In the genomic region with DNA sequence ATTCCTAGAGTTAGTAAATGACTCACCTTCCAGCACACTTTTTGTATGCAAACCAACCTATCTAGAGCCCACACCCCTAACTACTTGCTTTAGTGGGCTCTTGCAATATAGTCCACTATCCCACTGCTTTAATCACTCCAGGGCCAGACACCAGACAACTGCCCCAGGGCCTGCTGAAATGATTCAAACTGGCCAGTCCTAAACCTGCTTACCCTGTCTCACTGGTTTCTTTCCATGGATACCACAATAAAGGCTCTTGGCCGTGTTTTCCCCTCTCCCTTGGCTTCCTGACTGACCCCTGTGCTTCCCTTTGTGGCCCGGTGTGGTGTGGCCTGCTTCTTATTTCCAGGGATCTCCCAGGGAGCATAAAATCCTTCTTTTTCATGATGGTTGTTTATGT, we compare ENCODE assay signal across 1 cellular context.
TF ChIP-seq lines count a peak whose summit lies in the region.

No MANE protein-coding gene starts in this region.

TF ChIP-seq in GM23338, 12 proteins besides CTCF, POLR2A, EP300 and RAD21 (continued from another document):
- TF ChIP-seq, protein P1, sequence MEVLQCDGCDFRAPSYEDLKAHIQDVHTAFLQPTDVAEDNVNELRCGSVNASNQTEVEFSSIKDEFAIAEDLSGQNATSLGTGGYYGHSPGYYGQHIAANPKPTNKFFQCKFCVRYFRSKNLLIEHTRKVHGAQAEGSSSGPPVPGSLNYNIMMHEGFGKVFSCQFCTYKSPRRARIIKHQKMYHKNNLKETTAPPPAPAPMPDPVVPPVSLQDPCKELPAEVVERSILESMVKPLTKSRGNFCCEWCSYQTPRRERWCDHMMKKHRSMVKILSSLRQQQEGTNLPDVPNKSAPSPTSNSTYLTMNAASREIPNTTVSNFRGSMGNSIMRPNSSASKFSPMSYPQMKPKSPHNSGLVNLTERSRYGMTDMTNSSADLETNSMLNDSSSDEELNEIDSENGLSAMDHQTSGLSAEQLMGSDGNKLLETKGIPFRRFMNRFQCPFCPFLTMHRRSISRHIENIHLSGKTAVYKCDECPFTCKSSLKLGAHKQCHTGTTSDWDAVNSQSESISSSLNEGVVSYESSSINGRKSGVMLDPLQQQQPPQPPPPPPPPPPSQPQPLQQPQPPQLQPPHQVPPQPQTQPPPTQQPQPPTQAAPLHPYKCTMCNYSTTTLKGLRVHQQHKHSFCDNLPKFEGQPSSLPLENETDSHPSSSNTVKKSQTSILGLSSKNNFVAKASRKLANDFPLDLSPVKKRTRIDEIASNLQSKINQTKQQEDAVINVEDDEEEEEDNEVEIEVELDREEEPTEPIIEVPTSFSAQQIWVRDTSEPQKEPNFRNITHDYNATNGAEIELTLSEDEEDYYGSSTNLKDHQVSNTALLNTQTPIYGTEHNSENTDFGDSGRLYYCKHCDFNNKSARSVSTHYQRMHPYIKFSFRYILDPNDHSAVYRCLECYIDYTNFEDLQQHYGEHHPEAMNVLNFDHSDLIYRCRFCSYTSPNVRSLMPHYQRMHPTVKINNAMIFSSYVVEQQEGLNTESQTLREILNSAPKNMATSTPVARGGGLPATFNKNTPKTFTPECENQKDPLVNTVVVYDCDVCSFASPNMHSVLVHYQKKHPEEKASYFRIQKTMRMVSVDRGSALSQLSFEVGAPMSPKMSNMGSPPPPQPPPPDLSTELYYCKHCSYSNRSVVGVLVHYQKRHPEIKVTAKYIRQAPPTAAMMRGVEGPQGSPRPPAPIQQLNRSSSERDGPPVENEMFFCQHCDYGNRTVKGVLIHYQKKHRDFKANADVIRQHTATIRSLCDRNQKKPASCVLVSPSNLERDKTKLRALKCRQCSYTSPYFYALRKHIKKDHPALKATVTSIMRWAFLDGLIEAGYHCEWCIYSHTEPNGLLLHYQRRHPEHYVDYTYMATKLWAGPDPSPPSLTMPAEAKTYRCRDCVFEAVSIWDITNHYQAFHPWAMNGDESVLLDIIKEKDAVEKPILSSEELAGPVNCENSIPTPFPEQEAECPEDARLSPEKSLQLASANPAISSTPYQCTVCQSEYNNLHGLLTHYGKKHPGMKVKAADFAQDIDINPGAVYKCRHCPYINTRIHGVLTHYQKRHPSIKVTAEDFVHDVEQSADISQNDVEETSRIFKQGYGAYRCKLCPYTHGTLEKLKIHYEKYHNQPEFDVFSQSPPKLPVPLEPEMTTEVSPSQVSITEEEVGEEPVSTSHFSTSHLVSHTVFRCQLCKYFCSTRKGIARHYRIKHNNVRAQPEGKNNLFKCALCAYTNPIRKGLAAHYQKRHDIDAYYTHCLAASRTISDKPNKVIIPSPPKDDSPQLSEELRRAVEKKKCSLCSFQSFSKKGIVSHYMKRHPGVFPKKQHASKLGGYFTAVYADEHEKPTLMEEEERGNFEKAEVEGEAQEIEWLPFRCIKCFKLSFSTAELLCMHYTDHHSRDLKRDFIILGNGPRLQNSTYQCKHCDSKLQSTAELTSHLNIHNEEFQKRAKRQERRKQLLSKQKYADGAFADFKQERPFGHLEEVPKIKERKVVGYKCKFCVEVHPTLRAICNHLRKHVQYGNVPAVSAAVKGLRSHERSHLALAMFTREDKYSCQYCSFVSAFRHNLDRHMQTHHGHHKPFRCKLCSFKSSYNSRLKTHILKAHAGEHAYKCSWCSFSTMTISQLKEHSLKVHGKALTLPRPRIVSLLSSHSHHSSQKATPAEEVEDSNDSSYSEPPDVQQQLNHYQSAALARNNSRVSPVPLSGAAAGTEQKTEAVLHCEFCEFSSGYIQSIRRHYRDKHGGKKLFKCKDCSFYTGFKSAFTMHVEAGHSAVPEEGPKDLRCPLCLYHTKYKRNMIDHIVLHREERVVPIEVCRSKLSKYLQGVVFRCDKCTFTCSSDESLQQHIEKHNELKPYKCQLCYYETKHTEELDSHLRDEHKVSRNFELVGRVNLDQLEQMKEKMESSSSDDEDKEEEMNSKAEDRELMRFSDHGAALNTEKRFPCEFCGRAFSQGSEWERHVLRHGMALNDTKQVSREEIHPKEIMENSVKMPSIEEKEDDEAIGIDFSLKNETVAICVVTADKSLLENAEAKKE (CRISPR knock-in tag; IDR thresholded peaks at IDR 0.05), result no peak
- TF ChIP-seq EZH2phosphoT487 (IDR thresholded peaks at IDR 0.05; ENCODE audit: unreplicated experiment) (no peak), POLR2AphosphoS5 (IDR thresholded peaks at IDR 0.05; ENCODE audit: low read depth) (no peak), JUNB (IDR thresholded peaks at IDR 0.05; ENCODE audit: unreplicated experiment) (no peak), ZNF114 (CRISPR knock-in tag; IDR thresholded peaks at IDR 0.05) (no peak), CREB1 (CRISPR knock-in tag; IDR thresholded peaks at IDR 0.05; ENCODE audit: low read depth) (no peak), EZH2 (IDR thresholded peaks at IDR 0.05; ENCODE audit: low read depth, unreplicated experiment) (no peak), NANOG (IDR thresholded peaks at IDR 0.05; ENCODE audit: borderline replicate concordance) (no peak), STAT1 (IDR thresholded peaks at IDR 0.05; ENCODE audit: unreplicated experiment) (no peak)
- TF ChIP-seq, protein P2, sequence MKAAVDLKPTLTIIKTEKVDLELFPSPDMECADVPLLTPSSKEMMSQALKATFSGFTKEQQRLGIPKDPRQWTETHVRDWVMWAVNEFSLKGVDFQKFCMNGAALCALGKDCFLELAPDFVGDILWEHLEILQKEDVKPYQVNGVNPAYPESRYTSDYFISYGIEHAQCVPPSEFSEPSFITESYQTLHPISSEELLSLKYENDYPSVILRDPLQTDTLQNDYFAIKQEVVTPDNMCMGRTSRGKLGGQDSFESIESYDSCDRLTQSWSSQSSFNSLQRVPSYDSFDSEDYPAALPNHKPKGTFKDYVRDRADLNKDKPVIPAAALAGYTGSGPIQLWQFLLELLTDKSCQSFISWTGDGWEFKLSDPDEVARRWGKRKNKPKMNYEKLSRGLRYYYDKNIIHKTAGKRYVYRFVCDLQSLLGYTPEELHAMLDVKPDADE (IDR thresholded peaks at IDR 0.05), result no peak
- TF ChIP-seq, protein P3, sequence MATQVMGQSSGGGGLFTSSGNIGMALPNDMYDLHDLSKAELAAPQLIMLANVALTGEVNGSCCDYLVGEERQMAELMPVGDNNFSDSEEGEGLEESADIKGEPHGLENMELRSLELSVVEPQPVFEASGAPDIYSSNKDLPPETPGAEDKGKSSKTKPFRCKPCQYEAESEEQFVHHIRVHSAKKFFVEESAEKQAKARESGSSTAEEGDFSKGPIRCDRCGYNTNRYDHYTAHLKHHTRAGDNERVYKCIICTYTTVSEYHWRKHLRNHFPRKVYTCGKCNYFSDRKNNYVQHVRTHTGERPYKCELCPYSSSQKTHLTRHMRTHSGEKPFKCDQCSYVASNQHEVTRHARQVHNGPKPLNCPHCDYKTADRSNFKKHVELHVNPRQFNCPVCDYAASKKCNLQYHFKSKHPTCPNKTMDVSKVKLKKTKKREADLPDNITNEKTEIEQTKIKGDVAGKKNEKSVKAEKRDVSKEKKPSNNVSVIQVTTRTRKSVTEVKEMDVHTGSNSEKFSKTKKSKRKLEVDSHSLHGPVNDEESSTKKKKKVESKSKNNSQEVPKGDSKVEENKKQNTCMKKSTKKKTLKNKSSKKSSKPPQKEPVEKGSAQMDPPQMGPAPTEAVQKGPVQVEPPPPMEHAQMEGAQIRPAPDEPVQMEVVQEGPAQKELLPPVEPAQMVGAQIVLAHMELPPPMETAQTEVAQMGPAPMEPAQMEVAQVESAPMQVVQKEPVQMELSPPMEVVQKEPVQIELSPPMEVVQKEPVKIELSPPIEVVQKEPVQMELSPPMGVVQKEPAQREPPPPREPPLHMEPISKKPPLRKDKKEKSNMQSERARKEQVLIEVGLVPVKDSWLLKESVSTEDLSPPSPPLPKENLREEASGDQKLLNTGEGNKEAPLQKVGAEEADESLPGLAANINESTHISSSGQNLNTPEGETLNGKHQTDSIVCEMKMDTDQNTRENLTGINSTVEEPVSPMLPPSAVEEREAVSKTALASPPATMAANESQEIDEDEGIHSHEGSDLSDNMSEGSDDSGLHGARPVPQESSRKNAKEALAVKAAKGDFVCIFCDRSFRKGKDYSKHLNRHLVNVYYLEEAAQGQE (IDR thresholded peaks at IDR 0.05; ENCODE audit: unreplicated experiment), result no peak
